Comparison of ENCODE assay signal across 19 cellular contexts in genomic region chr15:28132524-28133275, GRCh38. TPM values are rescaled to one million over a fixed set of nuclear protein-coding genes. Genes with fewer than 3 reads are reported as not detected.
DNase-seq lines count a peak whose midpoint lies in the region; ATAC-seq, FAIRE-seq and TF ChIP-seq lines count a peak whose summit lies in the region.
"Had no signal": no experiment of that assay in that cellular context is flagged by ENCODE, and none has a peak within 500 bp of the region (broad histone marks: within the 10 kb centered on the region; RNA-seq: fewer than 3 reads in every experiment).

No MANE protein-coding gene starts in this region.

- peak overlapping the region; percentile 92 for H3K27ac Mint-ChIP-seq in osteocyte (ENCODE audit: unreplicated experiment)
- H3K27ac Mint-ChIP-seq: activated T-helper 2 cell treated with anti-CD3 and anti-CD28 coated beads, Interferon-gamma antibody, Interleukin-2, Interleukin-4, amounts not matched to agents 10 μg/mL and 5 μg/mL and 100 μg/mL, durations not matched to agents 14 hours and 24 hours and 36 hours; natural killer cell treated with Interleukin-12 subunit alpha and Interleukin-12 subunit beta and Interleukin-15 and Interleukin-18, amount 100 ng/mL, for 72 hours; T-helper 17 cell had no signal

- intact Hi-C loops in stomach (cut with DNase I; ENCODE audit: low total_unique reads) = loop anchor here (10.0 kb wide), 1 partner anchor 48 kb away; no protein-coding TSS in a partner anchor

- H3K9me3 Mint-ChIP-seq in osteocyte (ENCODE audit: unreplicated experiment) = no peaks in the 10 kb centered on the region
- H3K9me3 Mint-ChIP-seq: activated T-helper 2 cell treated with anti-CD3 and anti-CD28 coated beads, Interferon-gamma antibody, Interleukin-2, Interleukin-4, amounts not matched to agents 10 μg/mL and 5 μg/mL and 100 μg/mL, durations not matched to agents 14 hours and 24 hours and 36 hours; CD8-positive, alpha-beta memory T cell; natural killer cell treated with Interleukin-12 subunit alpha and Interleukin-12 subunit beta and Interleukin-15 and Interleukin-18, amount 100 ng/mL, for 72 hours had no signal

- H3K27ac ChIP-seq in stomach = no peak overlapping the region
- H3K27ac ChIP-seq: breast epithelium had no signal

- no peaks in the 10 kb centered on the region for H3K9me3 ChIP-seq in stomach
- H3K9me3 ChIP-seq: breast epithelium had no signal

- peak; percentile 36 for FAIRE-seq in RCC 7860 (lab: Jason Lieb, UNC)

- peaks cover 33% of the 10 kb centered on the region for H3K36me3 Mint-ChIP-seq in osteocyte (ENCODE audit: unreplicated experiment)

- H3K27me3 Mint-ChIP-seq in osteocyte (ENCODE audit: unreplicated experiment) = no peaks in the 10 kb centered on the region
- H3K27me3 Mint-ChIP-seq: CD8-positive, alpha-beta memory T cell; natural killer cell treated with Interleukin-12 subunit alpha and Interleukin-12 subunit beta and Interleukin-15 and Interleukin-18, amount 100 ng/mL, for 72 hours; T-helper 17 cell had no signal

- H3K4me1 Mint-ChIP-seq in osteocyte (ENCODE audit: unreplicated experiment) = peaks cover 32% of the 10 kb centered on the region

- H3K4me3 Mint-ChIP-seq in osteocyte (ENCODE audit: unreplicated experiment) = no peak overlapping the region
- H3K4me3 Mint-ChIP-seq: CD8-positive, alpha-beta memory T cell; natural killer cell treated with Interleukin-12 subunit alpha and Interleukin-12 subunit beta and Interleukin-15 and Interleukin-18, amount 100 ng/mL, for 72 hours; T-helper 17 cell had no signal

- no peak for TF ChIP-seq EP300 in stomach (IDR thresholded peaks at IDR 0.05)

- WGBS in stomach, 5 donors = 86 to 91% (median 88%) methylated on average over 21 of the region's 21 CpGs

- TF ChIP-seq CTCF in osteocyte (IDR thresholded peaks at IDR 0.05) (no peak), stomach (IDR thresholded peaks at IDR 0.05) (no peak)

- no peaks in the 10 kb centered on the region for H3K4me1 ChIP-seq in stomach
- H3K4me1 ChIP-seq: breast epithelium had no signal

- no peaks in the 10 kb centered on the region for H3K27me3 ChIP-seq in stomach
- H3K27me3 ChIP-seq: breast epithelium had no signal

- ATAC-seq in GM21619 (IDR thresholded peaks at IDR 0.05; ENCODE audit: unreplicated experiment) (no peak), HG02981 (IDR thresholded peaks at IDR 0.05; ENCODE audit: unreplicated experiment) (no peak)
- ATAC-seq: natural killer cell treated with Interleukin-12 subunit alpha and Interleukin-12 subunit beta and Interleukin-15 and Interleukin-18, amount 100 ng/mL, for 72 hours; T-helper 17 cell had no signal

- DNase-seq in GM03348 (ENCODE audit: low spot score) = peak; percentile 69
- peak; percentile 9 for DNase-seq in RCC 7860 (ENCODE audit: low spot score)
- peak; percentile 47 for DNase-seq in fibroblast of gingiva (ENCODE audit: low read depth)
- DNase-seq in osteocyte (ENCODE audit: extremely low spot score, unreplicated experiment) = no peak
- DNase-seq in stomach = no peak
- DNase-seq: activated CD4-positive, alpha-beta T cell treated with anti-CD3 and anti-CD28 coated beads for 4 hours; CD8-positive, alpha-beta memory T cell; GF-D8; Karpas-422; NCI-H2029; NCI-H526; right cardiac atrium; stimulated activated naive CD4-positive, alpha-beta T cell; T-helper 17 cell had no signal

- peaks cover 25 to 76% (median 72%) of the 10 kb centered on the region in 4 donors for H3K36me3 ChIP-seq in stomach
- H3K36me3 ChIP-seq: breast epithelium had no signal

- H3K4me3 ChIP-seq in stomach = no peak overlapping the region
- H3K4me3 ChIP-seq: breast epithelium had no signal

- no peak for TF ChIP-seq POLR2A in stomach (IDR thresholded peaks at IDR 0.05)

RNA-seq across cellular contexts. Expression of gene OCA2, which starts 33.6 kb away (rescaled TPM):
- 0.76 and 1.2 TPM in 2 replicates for total RNA-seq in osteocyte
- total RNA-seq in stomach = under 1 TPM in 2 of 5 donors, not detected in 3; 0.55 to 0.89 TPM
- polyA plus RNA-seq in stomach = under 1 TPM in 2 of 3 donors, not detected in 1; 0.12 to 0.75 TPM
- total RNA-seq: activated T-helper 2 cell treated with anti-CD3 and anti-CD28 coated beads, Interferon-gamma antibody, Interleukin-2, Interleukin-4, amounts not matched to agents 10 μg/mL and 5 μg/mL and 100 μg/mL, durations not matched to agents 14 hours and 24 hours and 36 hours; CD8-positive, alpha-beta memory T cell; natural killer cell treated with Interleukin-12 subunit alpha and Interleukin-12 subunit beta and Interleukin-15 and Interleukin-18, amount 100 ng/mL, for 72 hours; T-helper 17 cell had no signal
- polyA plus RNA-seq: CD8-positive, alpha-beta memory T cell had no signal

Comparison
In these comparisons a context has a peak if more than half of its experiments do, and no peak if none do; other contexts are left out.
1. DNase-seq: peak in GM03348 (single experiment), RCC 7860 (single experiment) and fibroblast of gingiva (single experiment); none in osteocyte (single experiment) and stomach (single experiment).